Comparison of ENCODE assay signal across 23 cellular contexts in the genomic region with DNA sequence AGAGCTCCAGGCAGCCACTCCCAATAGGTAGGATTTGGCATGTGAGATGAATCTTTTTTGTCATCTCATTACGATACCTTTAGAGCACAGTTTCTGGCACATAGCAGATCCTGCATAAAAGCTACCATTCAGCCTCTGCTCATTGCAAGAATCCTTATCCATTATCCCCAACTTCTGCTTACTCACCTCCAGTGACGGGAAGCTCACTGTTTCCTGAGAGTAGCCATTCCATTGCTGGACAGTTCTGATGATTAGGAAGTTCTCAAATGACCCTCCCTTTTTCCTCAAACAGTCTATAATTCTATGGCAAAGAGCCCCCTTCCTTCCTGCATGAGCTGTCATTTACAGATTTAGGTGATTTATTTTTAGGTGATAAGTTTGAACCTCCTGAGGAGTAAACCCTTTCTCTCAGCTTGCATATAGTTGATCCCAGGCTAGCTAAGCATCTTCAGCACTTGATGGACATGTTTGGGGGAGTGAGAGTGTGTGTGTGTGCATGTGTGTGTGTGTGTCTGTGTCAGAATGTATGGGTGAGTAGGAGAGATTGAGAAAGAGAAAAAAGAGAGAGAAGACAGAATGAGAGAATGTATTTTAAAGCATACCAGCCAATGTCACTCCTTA.
"Had no signal": no experiment of that assay in that cellular context is flagged by ENCODE, and none has a peak within 500 bp of the region (broad histone marks: within the 10 kb centered on the region; RNA-seq: fewer than 3 reads in every experiment).

No MANE protein-coding gene starts in this region.

- H3K4me3 Mint-ChIP-seq: activated naive CD8-positive, alpha-beta T cell treated with anti-CD3 and anti-CD28 coated beads, Interleukin-2, amount 10 ng/mL, durations not matched to agents 7 days and 5 days; activated T-cell treated with anti-CD3 and anti-CD28 coated beads, Interleukin-2, amount 50 U/mL, for 4 hours; dendritic cell treated with granulocyte-macrophage colony-stimulating factor and Interleukin-4, amounts not matched to agents 40 ng/mL and 50 ng/mL, for 4 days; natural killer cell treated with Interleukin-12 subunit alpha and Interleukin-12 subunit beta and Interleukin-15 and Interleukin-18, amount 100 ng/mL, for 72 hours; type B pancreatic cell; WTC11 had no signal

- H3K27ac ChIP-seq: neutrophil, testis, vagina had no signal

- H3K27me3 ChIP-seq: neutrophil, ovary, testis, vagina had no signal

- H3K27me3 Mint-ChIP-seq: type B pancreatic cell had no signal

- H3K36me3 Mint-ChIP-seq: activated naive CD8-positive, alpha-beta T cell treated with anti-CD3 and anti-CD28 coated beads, Interleukin-2, amount 10 ng/mL, durations not matched to agents 7 days and 5 days; natural killer cell treated with Interleukin-12 subunit alpha and Interleukin-12 subunit beta and Interleukin-15 and Interleukin-18, amount 100 ng/mL, for 72 hours; type B pancreatic cell; WTC11 had no signal

- H3K36me3 ChIP-seq: neutrophil, ovary, vagina had no signal

- H3K27ac Mint-ChIP-seq: activated naive CD8-positive, alpha-beta T cell treated with anti-CD3 and anti-CD28 coated beads, Interleukin-2, amount 10 ng/mL, durations not matched to agents 7 days and 5 days; dendritic cell treated with granulocyte-macrophage colony-stimulating factor and Interleukin-4, amounts not matched to agents 40 ng/mL and 50 ng/mL, for 4 days; natural killer cell treated with Interleukin-12 subunit alpha and Interleukin-12 subunit beta and Interleukin-15 and Interleukin-18, amount 100 ng/mL, for 72 hours; type B pancreatic cell; WTC11 had no signal

- H3K4me3 ChIP-seq: ovary, smooth muscle cell, testis, vagina had no signal

- H3K9me3 ChIP-seq: neutrophil, ovary, testis, vagina had no signal

- H3K4me2 ChIP-seq: smooth muscle cell had no signal

- ATAC-seq: activated T-cell treated with anti-CD3 and anti-CD28 coated beads, Interleukin-2, amount 50 U/mL, for 4 hours; esophagus mucosa; natural killer cell treated with Interleukin-12 subunit alpha and Interleukin-12 subunit beta and Interleukin-15 and Interleukin-18, amount 100 ng/mL, for 72 hours; sciatic nerve; WTC11 had no signal

- DNase-seq: activated CD8-positive, alpha-beta memory T cell treated with anti-CD3 and anti-CD28 coated beads, Interleukin-2, amount 50 U/mL, for 48 hours; activated naive CD4-positive, alpha-beta T cell treated with Interleukin-2 at 50 U/mL for 16 hours; activated naive CD8-positive, alpha-beta T cell treated with anti-CD3 and anti-CD28 coated beads, Interleukin-2, amount 10 ng/mL, durations not matched to agents 7 days and 5 days; activated T-cell treated with anti-CD3 and anti-CD28 coated beads, Interleukin-2, amount 50 U/mL, for 4 hours; amniotic stem cell; effector CD8-positive, alpha-beta T cell; left ventricle myocardium superior; mammary epithelial cell; midbrain; ovary; stimulated activated CD4-positive, alpha-beta T cell treated with anti-CD3 and anti-CD28 coated beads, Interleukin-2, amount 100 ng/mL, for 48 hours; stimulated activated naive CD4-positive, alpha-beta T cell; T-helper 1 cell; testis had no signal

- H3K9me3 Mint-ChIP-seq: activated naive CD8-positive, alpha-beta T cell treated with anti-CD3 and anti-CD28 coated beads, Interleukin-2, amount 10 ng/mL, durations not matched to agents 7 days and 5 days; activated T-cell treated with anti-CD3 and anti-CD28 coated beads, Interleukin-2, amount 50 U/mL, for 4 hours; dendritic cell treated with granulocyte-macrophage colony-stimulating factor and Interleukin-4, amounts not matched to agents 40 ng/mL and 50 ng/mL, for 4 days; natural killer cell treated with Interleukin-12 subunit alpha and Interleukin-12 subunit beta and Interleukin-15 and Interleukin-18, amount 100 ng/mL, for 72 hours; type B pancreatic cell; WTC11 had no signal
